In genomic region chr1:61080408-61081134, GRCh38 we compare ENCODE assay signal across 8 cellular contexts. TPM values are rescaled to one million over a fixed set of nuclear protein-coding genes. Genes with fewer than 3 reads are reported as not detected.
DNase-seq lines count a peak whose midpoint lies in the region; ATAC-seq, FAIRE-seq and TF ChIP-seq lines count a peak whose summit lies in the region.

No MANE protein-coding gene starts in this region.

- H3K79me2 ChIP-seq in DOHH2 (ENCODE audit: control insufficient read depth, low read length), result peaks cover 39% of the 10 kb centered on the region
- peaks cover 20% of the 10 kb centered on the region for H3K79me2 ChIP-seq in OCI-LY1 (ENCODE audit: insufficient read depth, low read length)
- H3K79me2 ChIP-seq in endothelial cell of umbilical vein (ENCODE audit: control insufficient read depth, insufficient read depth, low read length), result peaks cover 31% of the 10 kb centered on the region

- H3K9me2 ChIP-seq in DOHH2 (replicated peaks; ENCODE audit: control insufficient read depth, low read length) (no peaks in the 10 kb centered on the region), OCI-LY1 (ENCODE audit: low read depth, low read length) (no peaks in the 10 kb centered on the region)

- H3K4me3 ChIP-seq in DOHH2 (ENCODE audit: low read length) (peak overlapping the region; percentile 90), OCI-LY1 (ENCODE audit: low read depth, low read length, poor library complexity, severe bottlenecking) (peak overlapping the region; percentile 97), endothelial cell of umbilical vein (replicated peaks in 1 of 3; ENCODE audit: insufficient read depth in 1 of 3, low read depth in 1 of 3, low read length in 3 of 3) (peak overlapping the region in 1 of 3 experiments; percentile 86), prostate gland (peak overlapping the region in 1 of 2 donors; percentile 91)

- intact Hi-C loops in endothelial cell of umbilical vein (cut with micrococcal nuclease) (loop anchor here (1.0 to 5.0 kb wide), 3 partner anchors 104 to 237 kb away; no protein-coding TSS in a partner anchor), prostate gland (cut with DNase I) (loop anchor here (5.0 to 10.0 kb wide), 2 partner anchors 102 to 374 kb away; no protein-coding TSS in a partner anchor)

- H3F3A ChIP-seq in DOHH2 (ENCODE audit: control insufficient read depth, insufficient read depth), result peaks cover 49% of the 10 kb centered on the region
- H3F3A ChIP-seq in OCI-LY1 (ENCODE audit: insufficient read depth, low read length), result peaks cover 5% of the 10 kb centered on the region; the same call in 1 of the 2 replicates

- H3K9ac ChIP-seq in OCI-LY1 (ENCODE audit: low read length), result peak overlapping the region; percentile 69; the same call in 1 of the 2 replicates
- H3K9ac ChIP-seq in endothelial cell of umbilical vein (replicated peaks; ENCODE audit: extremely low read depth, insufficient read depth, low read length), result peak overlapping the region; percentile 53

- CTCF ChIA-PET in endothelial cell of umbilical vein (lab: Charles Lee), result interaction anchor here (0.6 to 6.1 kb wide), 11 partner anchors 24 to 772 kb away, joined by 3 to 78 read pairs (median 5); no protein-coding TSS in a partner anchor

- TF ChIP-seq CTCF in DOHH2 (IDR thresholded peaks at IDR 0.05; ENCODE audit: low read depth, low read length, poor library complexity, severe bottlenecking) (no peak), OCI-LY1 (IDR thresholded peaks at IDR 0.05; ENCODE audit: low read length) (no peak), endothelial cell of umbilical vein (IDR thresholded peaks at IDR 0.05; ENCODE audit: extremely low read depth in 1 of 2, insufficient read depth in 1 of 2, low read depth in 1 of 2, low read length in 2 of 2) (no peak), prostate gland (IDR thresholded peaks at IDR 0.05) (no peak)

- H3K27ac ChIP-seq in DOHH2 (ENCODE audit: low read depth, low read length) (peak overlapping the region; percentile 96), OCI-LY1 (ENCODE audit: low read depth, low read length, poor library complexity, severe bottlenecking) (peak overlapping the region; percentile 93), endothelial cell of umbilical vein (ENCODE audit: insufficient read depth, low read depth, low read length) (peak overlapping the region; percentile 50), prostate gland (peak overlapping the region; percentile 89 to 97)

- TF ChIP-seq POLR2A in endothelial cell of umbilical vein (IDR thresholded peaks at IDR 0.05; ENCODE audit: low read depth, low read length), result no peak
- TF ChIP-seq POLR2A in prostate gland (IDR thresholded peaks at IDR 0.05), result no peak

- H3K9me3 ChIP-seq in DOHH2 (ENCODE audit: control insufficient read depth, insufficient read depth, low read length) (no peaks in the 10 kb centered on the region), OCI-LY1 (ENCODE audit: low read length) (no peaks in the 10 kb centered on the region), endothelial cell of umbilical vein (replicated peaks; ENCODE audit: control insufficient read depth, insufficient read depth, low read length) (no peaks in the 10 kb centered on the region), prostate gland (no peaks in the 10 kb centered on the region)

- H2AFZ ChIP-seq in OCI-LY1 (ENCODE audit: low read length), result no peak overlapping the region
- peak overlapping the region; percentile 98 for H2AFZ ChIP-seq in endothelial cell of umbilical vein (ENCODE audit: low read depth, low read length)

- no peaks in the 10 kb centered on the region for H3K27me3 ChIP-seq in DOHH2 (ENCODE audit: control insufficient read depth, low read length)
- H3K27me3 ChIP-seq in OCI-LY1 (ENCODE audit: insufficient read depth, low read length), result no peaks in the 10 kb centered on the region
- no peaks in the 10 kb centered on the region for H3K27me3 ChIP-seq in endothelial cell of umbilical vein (ENCODE audit: control insufficient read depth in 2 of 2, insufficient read depth in 2 of 2, low read length in 2 of 2)
- H3K27me3 ChIP-seq in prostate gland (replicated peaks; ENCODE audit: insufficient read depth), result no peaks in the 10 kb centered on the region

- H4K20me1 ChIP-seq in DOHH2 (ENCODE audit: control insufficient read depth, insufficient read depth, low read depth, low read length), result no peaks in the 10 kb centered on the region
- no peaks in the 10 kb centered on the region for H4K20me1 ChIP-seq in OCI-LY1 (ENCODE audit: insufficient read depth, low read length)
- H4K20me1 ChIP-seq in endothelial cell of umbilical vein (replicated peaks; ENCODE audit: control insufficient read depth, extremely low read depth, insufficient read depth, low read length), result peaks cover 4% of the 10 kb centered on the region

- FAIRE-seq in endothelial cell of umbilical vein (lab: Jason Lieb, UNC), result no peak

- H3K9me1 ChIP-seq in endothelial cell of umbilical vein (replicated peaks; ENCODE audit: control insufficient read depth, extremely low read depth, insufficient read depth, low read length), result no peaks in the 10 kb centered on the region

- H3K36me3 ChIP-seq in DOHH2 (ENCODE audit: control insufficient read depth, low read length) (no peaks in the 10 kb centered on the region), OCI-LY1 (ENCODE audit: insufficient read depth, low read length) (no peaks in the 10 kb centered on the region), endothelial cell of umbilical vein (ENCODE audit: control insufficient read depth in 2 of 2, extremely low read depth in 1 of 2, insufficient read depth in 2 of 2, low read length in 2 of 2) (no peaks in the 10 kb centered on the region), prostate gland (no peaks in the 10 kb centered on the region)

- H3K4me2 ChIP-seq in DOHH2 (ENCODE audit: low read length) (peak overlapping the region; percentile 98), OCI-LY1 (ENCODE audit: low read length) (peak overlapping the region; percentile 98), endothelial cell of umbilical vein (ENCODE audit: insufficient read depth, low read length) (peak overlapping the region; percentile 93)

- no TSS peak for BruUV-seq in endothelial cell of umbilical vein (replicated peaks; lab: Mats Ljungman, UMichigan)

- POLR2A ChIA-PET in endothelial cell of umbilical vein (lab: Charles Lee), result no interaction called here

- peak; percentile 48 for DNase-seq in endothelial cell of umbilical vein (ENCODE audit: low read depth, low spot score)
- no peak for DNase-seq in prostate gland (ENCODE audit: low spot score)
- DNase-seq in islet precursor cell, result no peak
- no peak for DNase-seq in activated CD4-positive, alpha-beta T cell treated with anti-CD3 and anti-CD28 coated beads, Interleukin-2, amount 50 U/mL, for 4 hours

- dilution Hi-C loops in endothelial cell of umbilical vein (cut with MboI; ENCODE audit: extremely low pct_ligation_motif_present, low sequenced_read_pairs), result no loop called here

- H3K4me1 ChIP-seq in DOHH2 (ENCODE audit: control insufficient read depth, low read length) (peaks cover 65% of the 10 kb centered on the region), OCI-LY1 (ENCODE audit: insufficient read depth, low read length, severe bottlenecking) (peaks cover 68% of the 10 kb centered on the region), endothelial cell of umbilical vein (ENCODE audit: control insufficient read depth, extremely low read depth, insufficient read depth, low read length) (peaks cover 55% of the 10 kb centered on the region), prostate gland (replicated peaks) (peaks cover 12% of the 10 kb centered on the region)

- ATAC-seq in HG03460 (IDR thresholded peaks at IDR 0.05; ENCODE audit: unreplicated experiment), result no peak
- no peak for ATAC-seq in HG02981 (IDR thresholded peaks at IDR 0.05; ENCODE audit: unreplicated experiment)

- WGBS in prostate gland, result 8% methylated on average over 7 of the region's 7 CpGs

TF ChIP-seq in endothelial cell of umbilical vein, 7 proteins besides CTCF, POLR2A, EP300 and RAD21:
- TF ChIP-seq MAX (IDR thresholded peaks at IDR 0.05; ENCODE audit: insufficient read depth, insufficient read length) (no peak), EZH2 (IDR thresholded peaks at IDR 0.05; ENCODE audit: borderline replicate concordance, low read depth, low read length, severe bottlenecking) (no peak), POLR2AphosphoS5 (IDR thresholded peaks at IDR 0.05; ENCODE audit: insufficient read depth, low read depth, low read length) (no peak), MYC (IDR thresholded peaks at IDR 0.05; ENCODE audit: low read depth, low read length) (no peak), GATA2 (IDR thresholded peaks at IDR 0.05; ENCODE audit: insufficient read depth, insufficient read length, low read depth, low read length) (no peak), FOS (IDR thresholded peaks at IDR 0.05; ENCODE audit: borderline replicate concordance, insufficient read depth, low read length) (no peak), JUN (IDR thresholded peaks at IDR 0.05; ENCODE audit: borderline replicate concordance, insufficient read depth, insufficient read length, low read depth) (no peak)

RNA-seq across cellular contexts. Expression of gene NFIA, which starts 1.8 kb away (rescaled TPM):
- total RNA-seq in endothelial cell of umbilical vein (41.3 and 47.0 TPM in 2 replicates), prostate gland (10 to 100 TPM; 61.4 to 86.3 TPM)
- polyA plus RNA-seq in endothelial cell of umbilical vein, result 25.5 and 31.2 TPM in 2 replicates
- polyA plus RNA-seq in endothelial cell of umbilical vein (2011; cell fraction: cytosol; rRNA removed), result 15.5 and 15.8 TPM in 2 replicates
- polyA plus RNA-seq in endothelial cell of umbilical vein (2011; cell fraction: nucleus; rRNA removed), result 23.4 and 25.6 TPM in 2 replicates
- 11.7 and 12.9 TPM in 2 replicates for polyA plus RNA-seq in endothelial cell of umbilical vein (2012)
- polyA minus RNA-seq in endothelial cell of umbilical vein, result 85.6 and 92.4 TPM in 2 replicates
- polyA minus RNA-seq in endothelial cell of umbilical vein (2011; cell fraction: cytosol; rRNA and poly(A)+ RNA removed), result 32.8 TPM
- polyA minus RNA-seq in endothelial cell of umbilical vein (2011; cell fraction: nucleus; rRNA and poly(A)+ RNA removed), result 103 and 113 TPM in 2 replicates
